In the genomic region with DNA sequence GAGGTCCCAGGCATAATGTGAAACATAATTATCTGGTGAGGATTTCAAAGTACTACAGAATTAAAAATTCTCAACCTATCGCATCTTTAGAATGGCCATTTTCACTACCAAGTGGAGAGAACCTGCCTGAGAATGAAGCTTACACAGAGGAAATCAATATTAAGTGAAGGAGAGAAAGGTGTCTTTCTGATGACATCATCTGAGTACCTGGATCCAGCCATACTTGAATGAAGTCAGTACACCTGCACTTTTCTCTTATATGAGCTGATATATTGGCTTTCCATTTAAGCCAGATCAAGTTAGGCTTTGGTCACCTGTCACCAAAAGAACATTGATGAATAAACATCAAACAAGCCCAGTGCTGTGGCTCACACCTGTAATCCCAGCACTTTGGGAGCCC, we compare ENCODE assay signal across 22 cellular contexts.
DNase-seq lines count a peak whose midpoint lies in the region; FAIRE-seq and TF ChIP-seq lines count a peak whose summit lies in the region.
"Had no signal": no experiment of that assay in that cellular context is flagged by ENCODE, and none has a peak within 500 bp of the region (broad histone marks: within the 10 kb centered on the region; RNA-seq: fewer than 3 reads in every experiment).

No MANE protein-coding gene starts in this region.

- H3K9ac ChIP-seq in HUES48 (ENCODE audit: low read depth, low read length) (peak overlapping the region; percentile 41; the same call in 1 of the 2 replicates), iPS-20b (ENCODE audit: low read depth, low read length) (peak overlapping the region; percentile 76; the same call in 1 of the 2 replicates), neural progenitor cell (no peak overlapping the region)

- no peaks in the 10 kb centered on the region for H3K27me3 ChIP-seq in HUES48 (ENCODE audit: control insufficient read depth, insufficient read depth, low read length)
- H3K27me3 ChIP-seq in iPS-20b (ENCODE audit: insufficient read depth, low read length), result no peaks in the 10 kb centered on the region
- H3K27me3 ChIP-seq in neural progenitor cell, result no peaks in the 10 kb centered on the region
- no peaks in the 10 kb centered on the region for H3K27me3 ChIP-seq in H7 (ENCODE audit: control insufficient read depth, insufficient read depth, low read length)
- H3K27me3 ChIP-seq: BE2C, SJSA1 had no signal

- H3K4me3 Mint-ChIP-seq in activated naive CD8-positive, alpha-beta T cell treated with anti-CD3 and anti-CD28 coated beads for 36 hours, result no peak overlapping the region
- H3K4me3 Mint-ChIP-seq in neural progenitor cell, result no peak overlapping the region
- H3K4me3 Mint-ChIP-seq: IgD-negative memory B cell had no signal

- peak; percentile 15 for FAIRE-seq in GM18507 (lab: Jason Lieb, UNC)
- FAIRE-seq: GM12892, RCC 7860 had no signal

- H3K79me2 ChIP-seq in neural progenitor cell (ENCODE audit: low read depth), result no peaks in the 10 kb centered on the region

- DNase-seq in GM18507 (ENCODE audit: extremely low spot score, insufficient read length, low read depth) (no peak), neural progenitor cell (ENCODE audit: low spot score) (no peak), H7 (no peak)
- DNase-seq in activated naive CD8-positive, alpha-beta T cell treated with anti-CD3 and anti-CD28 coated beads for 36 hours, result no peak
- no peak for DNase-seq in activated naive CD4-positive, alpha-beta T cell treated with Interleukin-2 at 50 U/mL for 16 hours
- DNase-seq: BE2C, EL, GOT3, NCI-H1105 treated with DMSO at 0.1 percent for 48 hours, NCI-H2029 treated with DMSO at 0.1 percent for 48 hours, NCI-H2171 treated with DMSO at 0.1 percent for 48 hours, NCI-H524 treated with DMSO at 0.1 percent for 48 hours, NCI-H82, OCI-M1, T-helper 1 cell had no signal

- peaks cover 4% of the 10 kb centered on the region for H3K9me3 ChIP-seq in HUES48 (ENCODE audit: control insufficient read depth, insufficient read depth, low read length)
- H3K9me3 ChIP-seq in iPS-20b (ENCODE audit: insufficient read depth, low read depth, low read length), result no peaks in the 10 kb centered on the region
- H3K9me3 ChIP-seq in neural progenitor cell (ENCODE audit: low read depth), result no peaks in the 10 kb centered on the region
- H3K9me3 ChIP-seq: BE2C, SJSA1 had no signal

- no peak overlapping the region for H3K4me2 ChIP-seq in neural progenitor cell

- no peaks in the 10 kb centered on the region for H3K36me3 ChIP-seq in HUES48 (ENCODE audit: control insufficient read depth, insufficient read depth, low read length)
- no peaks in the 10 kb centered on the region for H3K36me3 ChIP-seq in iPS-20b (ENCODE audit: insufficient read depth, low read depth, low read length)
- no peaks in the 10 kb centered on the region for H3K36me3 ChIP-seq in neural progenitor cell
- no peaks in the 10 kb centered on the region for H3K36me3 ChIP-seq in H7 (replicated peaks; ENCODE audit: control insufficient read depth, insufficient read depth, low read length)
- H3K36me3 ChIP-seq: BE2C, SJSA1 had no signal

- peak overlapping the region; percentile 72 for H3K27ac Mint-ChIP-seq in activated naive CD8-positive, alpha-beta T cell treated with anti-CD3 and anti-CD28 coated beads for 36 hours
- H3K27ac Mint-ChIP-seq in neural progenitor cell, result no peak overlapping the region

- peaks cover 28% of the 10 kb centered on the region for H3K4me1 ChIP-seq in HUES48 (ENCODE audit: control insufficient read depth, insufficient read depth, low read length)
- H3K4me1 ChIP-seq in iPS-20b (ENCODE audit: insufficient read depth, low read length), result peaks cover 18% of the 10 kb centered on the region; the same call in 1 of the 2 replicates
- H3K4me1 ChIP-seq in neural progenitor cell, result peaks cover 26% of the 10 kb centered on the region
- H3K4me1 ChIP-seq: BE2C had no signal

- H3K9me3 Mint-ChIP-seq in activated naive CD8-positive, alpha-beta T cell treated with anti-CD3 and anti-CD28 coated beads for 36 hours, result no peaks in the 10 kb centered on the region
- H3K9me3 Mint-ChIP-seq in neural progenitor cell, result peaks cover 10% of the 10 kb centered on the region

- TF ChIP-seq CTCF in neural progenitor cell (IDR thresholded peaks at IDR 0.05), result no peak

- peaks cover 33% of the 10 kb centered on the region for H3F3A ChIP-seq in neural progenitor cell (ENCODE audit: low read depth)

- H4K20me1 ChIP-seq in neural progenitor cell (ENCODE audit: low read depth), result no peaks in the 10 kb centered on the region

- no peaks in the 10 kb centered on the region for H3K27me3 Mint-ChIP-seq in activated naive CD8-positive, alpha-beta T cell treated with anti-CD3 and anti-CD28 coated beads for 36 hours
- no peaks in the 10 kb centered on the region for H3K27me3 Mint-ChIP-seq in neural progenitor cell (ENCODE audit: insufficient read depth, low read depth)

- no peak overlapping the region for H2AFZ ChIP-seq in neural progenitor cell (replicated peaks)

- H3K4me3 ChIP-seq in HUES48 (ENCODE audit: low read depth, low read length) (no peak overlapping the region), iPS-20b (ENCODE audit: low read length) (no peak overlapping the region), neural progenitor cell (no peak overlapping the region), H7 (ENCODE audit: insufficient read depth, low read depth, low read length) (no peak overlapping the region)
- H3K4me3 ChIP-seq: SJSA1 had no signal

- peaks cover 8% of the 10 kb centered on the region for H3K4me1 Mint-ChIP-seq in activated naive CD8-positive, alpha-beta T cell treated with anti-CD3 and anti-CD28 coated beads for 36 hours
- H3K4me1 Mint-ChIP-seq in neural progenitor cell, result peaks cover 19% of the 10 kb centered on the region

- no peaks in the 10 kb centered on the region for H3K36me3 Mint-ChIP-seq in activated naive CD8-positive, alpha-beta T cell treated with anti-CD3 and anti-CD28 coated beads for 36 hours
- no peaks in the 10 kb centered on the region for H3K36me3 Mint-ChIP-seq in neural progenitor cell
- H3K36me3 Mint-ChIP-seq: IgD-negative memory B cell had no signal

- H3K27ac ChIP-seq in HUES48 (ENCODE audit: low read depth, low read length) (peak overlapping the region; percentile 98), iPS-20b (ENCODE audit: low read length) (peak overlapping the region; percentile 89), neural progenitor cell (no peak overlapping the region)
- H3K27ac ChIP-seq: HL-60, SJSA1 had no signal
